8 cellular contexts compared by ENCODE assay signal in genomic region chr6:132669690-132670291, GRCh38. TPM values are rescaled to one million over a fixed set of nuclear protein-coding genes. Genes with fewer than 3 reads are reported as not detected.
DNase-seq lines count a peak whose midpoint lies in the region; ATAC-seq, FAIRE-seq and TF ChIP-seq lines count a peak whose summit lies in the region.

No MANE protein-coding gene starts in this region.

- no peaks in the 10 kb centered on the region for H3K79me1 ChIP-seq in IMR-90 (ENCODE audit: low read depth in 1 of 2, low read length in 2 of 2)

- POLR2A ChIA-PET in IMR-90 (lab: Charles Lee; ENCODE audit: unreplicated experiment) (interaction anchor here (0.6 to 1.1 kb wide), 4 partner anchors 94 to 151 kb away, joined by 8 to 14 read pairs (median 9); no protein-coding TSS in a partner anchor), endothelial cell of umbilical vein (lab: Charles Lee) (no interaction called here)

- H3K27ac ChIP-seq in IMR-90 (ENCODE audit: insufficient read depth, low read length) (no peak overlapping the region; the same call in 1 of the 2 replicates), endothelial cell of umbilical vein (ENCODE audit: insufficient read depth, low read depth, low read length) (no peak overlapping the region)

- dilution Hi-C loops in IMR-90 (cut with HindIII; ENCODE audit: low sequenced_read_pairs, unreplicated experiment): no loop called here
- dilution Hi-C loops in endothelial cell of umbilical vein (cut with MboI; ENCODE audit: extremely low pct_ligation_motif_present, low sequenced_read_pairs): no loop called here

- no peak overlapping the region for H3K56ac ChIP-seq in IMR-90 (ENCODE audit: extremely low read depth, insufficient read depth, low read length)

- H3K9ac ChIP-seq in IMR-90 (ENCODE audit: low read depth, low read length) (peak overlapping the region; percentile 46; the same call in 1 of the 2 replicates), endothelial cell of umbilical vein (replicated peaks; ENCODE audit: extremely low read depth, insufficient read depth, low read length) (no peak overlapping the region)

- H4K20me1 ChIP-seq in IMR-90 (ENCODE audit: insufficient read depth, low read length) (no peaks in the 10 kb centered on the region), endothelial cell of umbilical vein (replicated peaks; ENCODE audit: control insufficient read depth, extremely low read depth, insufficient read depth, low read length) (no peaks in the 10 kb centered on the region)

- TF ChIP-seq RAD21 in IMR-90 (IDR thresholded peaks at IDR 0.05; ENCODE audit: low read length): peak; percentile 70

- in situ Hi-C loops in IMR-90 (cut with MboI; ENCODE audit: low sequenced_read_pairs): loop anchor here (25.0 kb wide), 1 partner anchor 93 kb away; the partner anchor contains the start of gene VNN2

- H3K9me1 ChIP-seq in IMR-90 (ENCODE audit: insufficient read depth, low read length) (no peaks in the 10 kb centered on the region), endothelial cell of umbilical vein (replicated peaks; ENCODE audit: control insufficient read depth, extremely low read depth, insufficient read depth, low read length) (no peaks in the 10 kb centered on the region)

- peak; percentile 59 for FAIRE-seq in endothelial cell of umbilical vein (lab: Jason Lieb, UNC)

- no peak overlapping the region for H2AK9ac ChIP-seq in IMR-90 (replicated peaks; ENCODE audit: low read depth, low read length, poor library complexity)

- TF ChIP-seq CTCF in BE2C (IDR thresholded peaks at IDR 0.05; ENCODE audit: low read depth, low read length) (peak; percentile 47), IMR-90 (conservative IDR thresholded peaks at IDR 0.05; ENCODE audit: low read depth, low read length) (peak; percentile 68), endothelial cell of umbilical vein (IDR thresholded peaks at IDR 0.05; ENCODE audit: extremely low read depth in 1 of 2, insufficient read depth in 1 of 2, low read depth in 1 of 2, low read length in 2 of 2) (peak in 1 of 2 donors; percentile 18), mucosa of descending colon (IDR thresholded peaks at IDR 0.05) (no peak)

- no peak overlapping the region for H2BK120ac ChIP-seq in IMR-90 (ENCODE audit: low read depth, low read length)

- no peak overlapping the region for H3K23ac ChIP-seq in IMR-90 (ENCODE audit: low read depth, low read length)

- H3K4me3 ChIP-seq in BE2C (ENCODE audit: low read depth, low read length) (no peak overlapping the region), IMR-90 (ENCODE audit: insufficient read depth, low read depth, low read length) (no peak overlapping the region), endothelial cell of umbilical vein (replicated peaks in 1 of 3; ENCODE audit: insufficient read depth in 1 of 3, low read depth in 1 of 3, low read length in 3 of 3) (no peak overlapping the region), mucosa of descending colon (no peak overlapping the region)

- H3K18ac ChIP-seq in IMR-90 (ENCODE audit: low read depth, low read length): no peak overlapping the region

- H3K14ac ChIP-seq in IMR-90 (replicated peaks; ENCODE audit: low read depth, low read length): no peak overlapping the region

- H4K91ac ChIP-seq in IMR-90 (ENCODE audit: insufficient read depth, low read depth, low read length): no peak overlapping the region

- H3K9me3 ChIP-seq in BE2C: no peaks in the 10 kb centered on the region
- H3K9me3 ChIP-seq in IMR-90 (ENCODE audit: control insufficient read depth, insufficient read depth, low read length): no peaks in the 10 kb centered on the region
- H3K9me3 ChIP-seq in endothelial cell of umbilical vein (replicated peaks; ENCODE audit: control insufficient read depth, insufficient read depth, low read length): no peaks in the 10 kb centered on the region
- no peaks in the 10 kb centered on the region for H3K9me3 ChIP-seq in mucosa of descending colon

- CTCF ChIA-PET in IMR-90 (lab: Yijun Ruan, JAX) (interaction anchor here (0.6 to 1.6 kb wide), 11 partner anchors 9 to 139 kb away, joined by 3 to 10 read pairs (median 4); no protein-coding TSS in a partner anchor), endothelial cell of umbilical vein (lab: Charles Lee) (interaction anchor here (0.5 to 8.0 kb wide), 43 partner anchors 8 to 1354 kb away, joined by 3 to 154 read pairs (median 4); partner anchors contain the start of genes RPS12, SLC18B1 and TAAR1)

- H3K36me3 ChIP-seq in BE2C (no peaks in the 10 kb centered on the region), IMR-90 (ENCODE audit: control insufficient read depth, insufficient read depth, low read length) (no peaks in the 10 kb centered on the region), endothelial cell of umbilical vein (ENCODE audit: control insufficient read depth in 2 of 2, extremely low read depth in 1 of 2, insufficient read depth in 2 of 2, low read length in 2 of 2) (no peaks in the 10 kb centered on the region), mucosa of descending colon (ENCODE audit: low read depth) (no peaks in the 10 kb centered on the region)

- TF ChIP-seq POLR2A in IMR-90 (IDR thresholded peaks at IDR 0.05; ENCODE audit: low read depth, low read length) (no peak), endothelial cell of umbilical vein (IDR thresholded peaks at IDR 0.05; ENCODE audit: low read depth, low read length) (no peak)

- H2BK5ac ChIP-seq in IMR-90 (ENCODE audit: low read depth, low read length, poor library complexity, severe bottlenecking): no peak overlapping the region

- H2BK20ac ChIP-seq in IMR-90 (ENCODE audit: low read depth, low read length): no peak overlapping the region; the same call in 1 of the 2 replicates

- ATAC-seq in GM18867 (IDR thresholded peaks at IDR 0.05; ENCODE audit: unreplicated experiment) (peak; percentile 65), IMR-90 (ENCODE audit: low read depth) (peak; percentile 87), mucosa of descending colon (peak; percentile 73)

- H2AFZ ChIP-seq in IMR-90 (replicated peaks; ENCODE audit: low read length, poor library complexity) (no peak overlapping the region), endothelial cell of umbilical vein (ENCODE audit: low read depth, low read length) (peak overlapping the region; percentile 42)

- H3K4me1 ChIP-seq in BE2C: no peaks in the 10 kb centered on the region
- peaks cover 2% of the 10 kb centered on the region for H3K4me1 ChIP-seq in IMR-90 (ENCODE audit: control insufficient read depth, insufficient read depth, low read length)
- H3K4me1 ChIP-seq in endothelial cell of umbilical vein (ENCODE audit: control insufficient read depth, extremely low read depth, insufficient read depth, low read length): peaks cover 2% of the 10 kb centered on the region
- no peaks in the 10 kb centered on the region for H3K4me1 ChIP-seq in mucosa of descending colon (ENCODE audit: low read depth)

- H3K27me3 ChIP-seq in BE2C (no peaks in the 10 kb centered on the region; the same call in 1 of the 2 replicates), IMR-90 (ENCODE audit: control insufficient read depth, insufficient read depth, low read length) (peaks cover 3% of the 10 kb centered on the region; the same call in 1 of the 2 replicates), endothelial cell of umbilical vein (ENCODE audit: control insufficient read depth in 2 of 2, insufficient read depth in 2 of 2, low read length in 2 of 2) (no peaks in the 10 kb centered on the region)

- H2AK5ac ChIP-seq in IMR-90 (ENCODE audit: low read depth, low read length): no peak overlapping the region

- BruUV-seq in IMR-90 (replicated peaks; lab: Mats Ljungman, UMichigan) (no TSS peak), endothelial cell of umbilical vein (replicated peaks; lab: Mats Ljungman, UMichigan) (no TSS peak)

- DNase-seq in BE2C (no peak), IMR-90 (peak; percentile 54), RPMI8226 (peak; percentile 20), endothelial cell of umbilical vein (ENCODE audit: low read depth, low spot score) (peak; percentile 56), mucosa of descending colon (no peak), NK-92 (lab: John Stamatoyannopoulos, UW; ENCODE audit: unreplicated experiment) (no peak)
- DNase-seq in activated CD4-positive, CD25-positive, alpha-beta regulatory T cell treated with anti-CD3 and anti-CD28 coated beads, Interleukin-2, amount 50 U/mL, for 72 hours: no peak

- peak overlapping the region; percentile 93 for H3K4me2 ChIP-seq in IMR-90 (ENCODE audit: low read depth, low read length)
- H3K4me2 ChIP-seq in endothelial cell of umbilical vein (ENCODE audit: insufficient read depth, low read length): no peak overlapping the region

- intact Hi-C loops in IMR-90 (cut with micrococcal nuclease): loop anchor here (1.0 to 5.0 kb wide), 6 partner anchors 68 to 145 kb away; partner anchors contain the start of genes RPS12 and SLC18B1
- intact Hi-C loops in endothelial cell of umbilical vein (cut with micrococcal nuclease): loop anchor here (1.0 to 5.0 kb wide), 7 partner anchors 46 to 373 kb away; partner anchors contain the start of gene RPS12
- intact Hi-C loops in mucosa of descending colon (cut with DNase I, micrococcal nuclease): loop anchor here in 1 of 2 donors (10.0 kb wide), 1 partner anchor 125 kb away; the partner anchor contains the start of gene SLC18B1

- WGBS in IMR-90 (ENCODE audit: extremely low coverage in 2 of 2, insufficient read length in 1 of 2), 2 experiments: 43% methylated on average over 1 of the region's 4 CpGs; no CpG with 5 or more reads in 1 of the 2 experiments

- H4K8ac ChIP-seq in IMR-90 (ENCODE audit: low read depth in 2 of 2, low read length in 2 of 2): no peak overlapping the region

- no peak overlapping the region; the same call in 1 of the 2 replicates for H4K5ac ChIP-seq in IMR-90 (ENCODE audit: low read depth, low read length)

- no peaks in the 10 kb centered on the region for H3K79me2 ChIP-seq in endothelial cell of umbilical vein (ENCODE audit: control insufficient read depth, insufficient read depth, low read length)

- H2BK15ac ChIP-seq in IMR-90 (ENCODE audit: low read depth, low read length): no peak overlapping the region

- H3K4ac ChIP-seq in IMR-90 (ENCODE audit: low read depth, low read length): no peak overlapping the region

RNA-seq across cellular contexts. Expression of gene TAAR1, which starts 10.8 kb away (rescaled TPM):
- not detected for polyA plus RNA-seq in BE2C (2012; ENCODE audit: insufficient read depth, insufficient read length, low read depth)
- not detected in 2 replicates for total RNA-seq in IMR-90 (2012; rRNA removed)
- polyA plus RNA-seq in IMR-90 (2012; rRNA removed): not detected in 2 replicates
- polyA plus RNA-seq in IMR-90 (2012; cell fraction: cytosol; rRNA removed): not detected in 2 replicates
- polyA plus RNA-seq in IMR-90 (2012; cell fraction: nucleus; rRNA removed; ENCODE audit: low replicate concordance): not detected in 2 replicates
- not detected in 2 replicates for total RNA-seq in endothelial cell of umbilical vein
- not detected in 2 replicates for polyA plus RNA-seq in endothelial cell of umbilical vein
- polyA plus RNA-seq in endothelial cell of umbilical vein (2011; cell fraction: cytosol; rRNA removed): not detected in 2 replicates
- not detected in 2 replicates for polyA plus RNA-seq in endothelial cell of umbilical vein (2011; cell fraction: nucleus; rRNA removed)
- not detected in 2 replicates for polyA plus RNA-seq in endothelial cell of umbilical vein (2012)
- not detected in 2 replicates for polyA minus RNA-seq in endothelial cell of umbilical vein
- not detected for polyA minus RNA-seq in endothelial cell of umbilical vein (2011; cell fraction: cytosol; rRNA and poly(A)+ RNA removed)
- polyA minus RNA-seq in endothelial cell of umbilical vein (2011; cell fraction: nucleus; rRNA and poly(A)+ RNA removed): not detected in 2 replicates
- total RNA-seq in mucosa of descending colon: not detected

RNA-seq across cellular contexts. Expression of gene VNN1, which starts 44.1 kb away (rescaled TPM):
- polyA plus RNA-seq in BE2C (2012; ENCODE audit: insufficient read depth, insufficient read length, low read depth): not detected
- total RNA-seq in IMR-90 (2012; rRNA removed) (not detected in 2 replicates), endothelial cell of umbilical vein (not detected in 2 replicates), mucosa of descending colon (1 to 10 TPM in 1 of 3 donors, under 1 TPM in 2; 0.55 to 2.3 (median 0.82) TPM)
- polyA plus RNA-seq in IMR-90 (2012; rRNA removed) (0.04 and 0.07 TPM in 2 replicates), endothelial cell of umbilical vein (not detected in 2 replicates)
- polyA plus RNA-seq in IMR-90 (2012; cell fraction: cytosol; rRNA removed): not detected in 2 replicates
- 0.22 TPM in 1 of 2 replicates, not detected in the other for polyA plus RNA-seq in IMR-90 (2012; cell fraction: nucleus; rRNA removed; ENCODE audit: low replicate concordance)
- polyA plus RNA-seq in endothelial cell of umbilical vein (2011; cell fraction: cytosol; rRNA removed): not detected in 2 replicates
- polyA plus RNA-seq in endothelial cell of umbilical vein (2011; cell fraction: nucleus; rRNA removed): 0.05 TPM in 1 of 2 replicates, not detected in the other
- polyA plus RNA-seq in endothelial cell of umbilical vein (2012): 0.12 and 0.33 TPM in 2 replicates
- polyA minus RNA-seq in endothelial cell of umbilical vein: not detected in 2 replicates
- not detected for polyA minus RNA-seq in endothelial cell of umbilical vein (2011; cell fraction: cytosol; rRNA and poly(A)+ RNA removed)
- not detected in 2 replicates for polyA minus RNA-seq in endothelial cell of umbilical vein (2011; cell fraction: nucleus; rRNA and poly(A)+ RNA removed)

RNA-seq across cellular contexts. Expression of gene TAAR2, which starts 45.7 kb away (rescaled TPM):
- polyA plus RNA-seq in BE2C (2012; ENCODE audit: insufficient read depth, insufficient read length, low read depth): not detected
- total RNA-seq in IMR-90 (2012; rRNA removed): not detected in 2 replicates
- polyA plus RNA-seq in IMR-90 (2012; rRNA removed): not detected in 2 replicates
- polyA plus RNA-seq in IMR-90 (2012; cell fraction: cytosol; rRNA removed): not detected in 2 replicates
- not detected in 2 replicates for polyA plus RNA-seq in IMR-90 (2012; cell fraction: nucleus; rRNA removed; ENCODE audit: low replicate concordance)
- not detected in 2 replicates for total RNA-seq in endothelial cell of umbilical vein
- polyA plus RNA-seq in endothelial cell of umbilical vein: not detected in 2 replicates
- not detected in 2 replicates for polyA plus RNA-seq in endothelial cell of umbilical vein (2011; cell fraction: cytosol; rRNA removed)
- polyA plus RNA-seq in endothelial cell of umbilical vein (2011; cell fraction: nucleus; rRNA removed): not detected in 2 replicates
- polyA plus RNA-seq in endothelial cell of umbilical vein (2012): not detected in 2 replicates
- polyA minus RNA-seq in endothelial cell of umbilical vein: not detected in 2 replicates
- polyA minus RNA-seq in endothelial cell of umbilical vein (2011; cell fraction: cytosol; rRNA and poly(A)+ RNA removed): not detected
- polyA minus RNA-seq in endothelial cell of umbilical vein (2011; cell fraction: nucleus; rRNA and poly(A)+ RNA removed): not detected in 2 replicates
- total RNA-seq in mucosa of descending colon: not detected

Comparison
In these comparisons a context has a peak if more than half of its experiments do, and no peak if none do; other contexts are left out.
1. DNase-seq: peak in IMR-90 (single experiment), RPMI8226 (single experiment) and endothelial cell of umbilical vein (single experiment); none in BE2C (single experiment), mucosa of descending colon (0 of 3), activated CD4-positive, CD25-positive, alpha-beta regulatory T cell treated with anti-CD3 and anti-CD28 coated beads, Interleukin-2, amount 50 U/mL, for 72 hours (single experiment) and NK-92 (single experiment).
2. Peak in every context shown above with its lines, with median percentiles within 50 percentile points of each other: ATAC-seq.